In genomic region chr12:64109706-64110105, GRCh38 we compare ENCODE assay signal across 9 cellular contexts.
"Had no signal": no experiment of that assay in that cellular context is flagged by ENCODE, and none has a peak within 500 bp of the region (broad histone marks: within the 10 kb centered on the region; RNA-seq: fewer than 3 reads in every experiment).

No MANE protein-coding gene starts in this region.

- H3K4me3 Mint-ChIP-seq: H9, HFFc6 had no signal

- H2AFZ ChIP-seq: GM23248 had no signal

- H3K4me3 ChIP-seq: GM23248, K562 had no signal

- H3K9me3 Mint-ChIP-seq: H9, HFFc6 had no signal

- H3K27ac ChIP-seq: GM23248, HL-60 had no signal

- H3K4me1 Mint-ChIP-seq: H9 had no signal

- DNase-seq: GM23248, GOT3, H9, HFFc6, KG1 had no signal

- ATAC-seq: HCT116, HepG2, K562 had no signal

- H3K9ac ChIP-seq: GM23248 had no signal

- H3K27ac Mint-ChIP-seq: H9 had no signal

- FAIRE-seq: HepG2, K562 had no signal
